In genomic region chr1:113109908-113110554, GRCh38 we compare ENCODE assay signal across 9 cellular contexts. TPM values are rescaled to one million over a fixed set of nuclear protein-coding genes. Genes with fewer than 3 reads are reported as not detected.
DNase-seq lines count a peak whose midpoint lies in the region; ATAC-seq, FAIRE-seq and TF ChIP-seq lines count a peak whose summit lies in the region.
"Had no signal": no experiment of that assay in that cellular context is flagged by ENCODE, and none has a peak within 500 bp of the region (broad histone marks: within the 10 kb centered on the region; RNA-seq: fewer than 3 reads in every experiment).

No MANE protein-coding gene starts in this region.

- TF ChIP-seq CTCF in astrocyte (IDR thresholded peaks at IDR 0.05; ENCODE audit: insufficient read depth, low read depth, low read length) (peak; percentile 45), left ventricle myocardium inferior (IDR thresholded peaks at IDR 0.05; ENCODE audit: borderline replicate concordance) (peak; percentile 33)

- peak overlapping the region; percentile 64 for H3K9ac ChIP-seq in astrocyte (ENCODE audit: low read length)

- H3K79me2 ChIP-seq in astrocyte (ENCODE audit: insufficient read depth, low read length), result no peaks in the 10 kb centered on the region

- H3K36me3 Mint-ChIP-seq in astrocyte (ENCODE audit: low read depth, unreplicated experiment), result peaks cover 15% of the 10 kb centered on the region
- peaks cover 35% of the 10 kb centered on the region for H3K36me3 Mint-ChIP-seq in activated T-cell treated with anti-CD3 and anti-CD28 coated beads, Interleukin-2, amount 50 U/mL, for 4 hours (ENCODE audit: insufficient read depth)

- no peaks in the 10 kb centered on the region for H3K9me3 Mint-ChIP-seq in astrocyte (ENCODE audit: unreplicated experiment)
- no peaks in the 10 kb centered on the region for H3K9me3 Mint-ChIP-seq in activated T-cell treated with anti-CD3 and anti-CD28 coated beads, Interleukin-2, amount 50 U/mL, for 4 hours

- H3K4me1 Mint-ChIP-seq in astrocyte (ENCODE audit: low read depth, unreplicated experiment), result peaks cover 6% of the 10 kb centered on the region
- no peaks in the 10 kb centered on the region for H3K4me1 Mint-ChIP-seq in activated T-cell treated with anti-CD3 and anti-CD28 coated beads, Interleukin-2, amount 50 U/mL, for 4 hours (ENCODE audit: low read depth)

- peaks cover 4% of the 10 kb centered on the region for H4K20me1 ChIP-seq in astrocyte (ENCODE audit: insufficient read depth, low read length)

- no peaks in the 10 kb centered on the region for H3K27me3 ChIP-seq in astrocyte (ENCODE audit: insufficient read depth, low read length)
- H3K27me3 ChIP-seq in left ventricle myocardium inferior (ENCODE audit: low read depth), result no peaks in the 10 kb centered on the region

- H2AFZ ChIP-seq in astrocyte (ENCODE audit: low read depth, low read length), result no peak overlapping the region

- intact Hi-C loops in left ventricle myocardium inferior (cut with micrococcal nuclease) (no loop called here), sciatic nerve (cut with DNase I) (no loop called here)

- H3K4me3 Mint-ChIP-seq in astrocyte (ENCODE audit: unreplicated experiment), result no peak overlapping the region
- no peak overlapping the region for H3K4me3 Mint-ChIP-seq in activated T-cell treated with anti-CD3 and anti-CD28 coated beads, Interleukin-2, amount 50 U/mL, for 4 hours

- H3K27me3 Mint-ChIP-seq in astrocyte (ENCODE audit: low read depth, unreplicated experiment), result no peaks in the 10 kb centered on the region
- no peaks in the 10 kb centered on the region for H3K27me3 Mint-ChIP-seq in activated T-cell treated with anti-CD3 and anti-CD28 coated beads, Interleukin-2, amount 50 U/mL, for 4 hours (ENCODE audit: low read depth)

- H3K36me3 ChIP-seq in astrocyte (ENCODE audit: insufficient read depth, low read length), result peaks cover 43% of the 10 kb centered on the region
- H3K36me3 ChIP-seq in left ventricle myocardium inferior, result peaks cover 100% of the 10 kb centered on the region

- ATAC-seq in sciatic nerve (peak; percentile 90), HG03469 (IDR thresholded peaks at IDR 0.05; ENCODE audit: unreplicated experiment) (no peak)
- no peak for ATAC-seq in activated T-cell treated with anti-CD3 and anti-CD28 coated beads, Interleukin-2, amount 50 U/mL, for 4 hours

- peak; percentile 83 for FAIRE-seq in astrocyte (lab: Jason Lieb, UNC)

- H3K9me3 ChIP-seq in astrocyte (ENCODE audit: insufficient read depth, low read depth, low read length) (no peaks in the 10 kb centered on the region), left ventricle myocardium inferior (replicated peaks) (no peaks in the 10 kb centered on the region)

- H3K4me3 ChIP-seq in astrocyte (ENCODE audit: insufficient read depth, low read depth, low read length) (no peak overlapping the region), left ventricle myocardium inferior (no peak overlapping the region)

- H3K4me2 ChIP-seq in astrocyte (ENCODE audit: low read length), result peak overlapping the region; percentile 9

- peak; percentile 90 for DNase-seq in GM04504 (ENCODE audit: low read depth)
- DNase-seq in astrocyte (ENCODE audit: low read depth), result peak; percentile 97
- DNase-seq in left ventricle myocardium inferior, result no peak
- no peak for DNase-seq in sciatic nerve (ENCODE audit: low spot score)
- DNase-seq in activated effector memory CD4-positive, alpha-beta T cell treated with Interleukin-2 at 50 U/mL for 16 hours, result no peak
- DNase-seq in T-helper 1 cell, result no peak
- no peak for DNase-seq in activated T-cell treated with anti-CD3 and anti-CD28 coated beads, Interleukin-2, amount 50 U/mL, for 4 hours
- DNase-seq: activated CD8-positive, alpha-beta memory T cell treated with anti-CD3 and anti-CD28 coated beads for 24 hours had no signal

- H3K27ac ChIP-seq in astrocyte (ENCODE audit: low read depth, low read length) (peak overlapping the region; percentile 89), left ventricle myocardium inferior (replicated peaks) (no peak overlapping the region)

- no peak overlapping the region for H3K27ac Mint-ChIP-seq in astrocyte (ENCODE audit: unreplicated experiment)

- H3K4me1 ChIP-seq in astrocyte (ENCODE audit: insufficient read depth, low read length) (peaks cover 11% of the 10 kb centered on the region), left ventricle myocardium inferior (no peaks in the 10 kb centered on the region)

RNA-seq across cellular contexts. Expression of gene LRIG2, which starts 37.0 kb away (rescaled TPM):
- total RNA-seq in astrocyte (13.6 and 14.2 TPM in 2 replicates), left ventricle myocardium inferior (6.3 TPM), sciatic nerve (24.6 TPM)
- total RNA-seq in activated T-cell treated with anti-CD3 and anti-CD28 coated beads, Interleukin-2, amount 50 U/mL, for 4 hours, result 1 to 10 TPM; 7.5 to 8.2 (median 7.8) TPM

Comparison
In these comparisons a context has a peak if more than half of its experiments do, and no peak if none do; other contexts are left out.
1. DNase-seq: peak in GM04504 (single experiment) and astrocyte (single experiment); none in left ventricle myocardium inferior (single experiment), sciatic nerve (single experiment), activated effector memory CD4-positive, alpha-beta T cell treated with Interleukin-2 at 50 U/mL for 16 hours (single experiment), T-helper 1 cell (0 of 5) and activated T-cell treated with anti-CD3 and anti-CD28 coated beads, Interleukin-2, amount 50 U/mL, for 4 hours (single experiment).